In the genomic region with DNA sequence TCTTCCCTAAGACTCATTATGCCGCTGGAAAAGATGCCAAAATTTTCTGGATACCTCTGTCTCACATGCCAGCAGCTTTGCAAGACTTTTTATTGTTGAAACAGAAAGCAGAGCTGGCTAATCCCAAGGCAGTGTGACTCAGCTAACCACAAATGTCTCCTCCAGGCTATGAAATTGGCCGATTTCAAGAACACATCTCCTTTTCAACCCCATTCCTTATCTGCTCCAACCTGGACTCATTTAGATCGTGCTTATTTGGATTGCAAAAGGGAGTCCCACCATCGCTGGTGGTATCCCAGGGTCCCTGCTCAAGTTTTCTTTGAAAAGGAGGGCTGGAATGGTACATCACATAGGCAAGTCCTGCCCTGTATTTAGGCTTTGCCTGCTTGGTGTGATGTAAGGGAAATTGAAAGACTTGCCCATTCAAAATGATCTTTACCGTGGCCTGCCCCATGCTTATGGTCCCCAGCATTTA, we compare ENCODE assay signal across 10 cellular contexts. TPM values are rescaled to one million over a fixed set of nuclear protein-coding genes. Genes with fewer than 3 reads are reported as not detected.
A peak's percentile ranks its signal among the peaks of the same experiment; 100 is the strongest.
DNase-seq lines count a peak whose midpoint lies in the region; ATAC-seq and TF ChIP-seq lines count a peak whose summit lies in the region.
"Had no signal": no experiment of that assay in that cellular context is flagged by ENCODE, and none has a peak within 500 bp of the region (broad histone marks: within the 10 kb centered on the region; RNA-seq: fewer than 3 reads in every experiment).

No MANE protein-coding gene starts in this region.

- H3K9me3 Mint-ChIP-seq in activated T-cell treated with anti-CD3 and anti-CD28 coated beads, Interleukin-2, amount 50 U/mL, for 4 hours = no peaks in the 10 kb centered on the region
- H3K9me3 Mint-ChIP-seq in naive thymus-derived CD8-positive, alpha-beta T cell = no peaks in the 10 kb centered on the region

- H3K27ac ChIP-seq in PC-3 (ENCODE audit: low read length) = peak overlapping the region; percentile 60

- no peak overlapping the region for H2AFZ ChIP-seq in PC-3 (ENCODE audit: low read length)

- H3K4me1 Mint-ChIP-seq in activated T-cell treated with anti-CD3 and anti-CD28 coated beads, Interleukin-2, amount 50 U/mL, for 4 hours (ENCODE audit: low read depth) = peaks cover 10% of the 10 kb centered on the region
- peaks cover 2 to 16% (median 5%) of the 10 kb centered on the region in 4 donors for H3K4me1 Mint-ChIP-seq in naive thymus-derived CD8-positive, alpha-beta T cell

- peaks cover 42% of the 10 kb centered on the region for H3K4me1 ChIP-seq in PC-3 (ENCODE audit: insufficient read depth, low read length)

- H3F3A ChIP-seq in PC-3 (ENCODE audit: low read length, unreplicated experiment) = peaks cover 4% of the 10 kb centered on the region

- H3K27me3 Mint-ChIP-seq in activated T-cell treated with anti-CD3 and anti-CD28 coated beads, Interleukin-2, amount 50 U/mL, for 4 hours (ENCODE audit: low read depth) = no peaks in the 10 kb centered on the region
- H3K27me3 Mint-ChIP-seq in naive thymus-derived CD8-positive, alpha-beta T cell = peaks cover 0 to 8% (median 3%) of the 10 kb centered on the region in 5 donors

- CTCF ChIA-PET in PC-3 (lab: Charles Lee) = interaction anchor here (0.6 kb wide), 1 partner anchor 35 kb away, joined by 3 read pairs; no protein-coding TSS in a partner anchor

- no peaks in the 10 kb centered on the region for H3K79me2 ChIP-seq in PC-3 (ENCODE audit: low read length)

- POLR2A ChIA-PET in PC-3 (lab: Charles Lee; ENCODE audit: unreplicated experiment) = interaction anchor here (0.5 to 0.6 kb wide), 2 partner anchors 57 to 167 kb away, joined by 3 read pairs; no protein-coding TSS in a partner anchor
- POLR2A ChIA-PET in naive thymus-derived CD8-positive, alpha-beta T cell (lab: Charles Lee) = no interaction called here

- no peaks in the 10 kb centered on the region for H3K27me3 ChIP-seq in PC-3 (ENCODE audit: low read length)

- peak overlapping the region; percentile 78 for H3K4me2 ChIP-seq in PC-3 (ENCODE audit: low read length)

- no peaks in the 10 kb centered on the region for H3K36me3 Mint-ChIP-seq in activated T-cell treated with anti-CD3 and anti-CD28 coated beads, Interleukin-2, amount 50 U/mL, for 4 hours (ENCODE audit: insufficient read depth)
- H3K36me3 Mint-ChIP-seq in naive thymus-derived CD8-positive, alpha-beta T cell = peaks cover 0 to 2% (median 0%) of the 10 kb centered on the region in 3 donors

- TF ChIP-seq CTCF in PC-3 (conservative IDR thresholded peaks at IDR 0.05; ENCODE audit: low read depth, low read length) (no peak), epithelial cell of esophagus (IDR thresholded peaks at IDR 0.05; ENCODE audit: insufficient read depth, low read depth, low read length, missing control alignments) (no peak)

- no peak for DNase-seq in activated T-cell treated with anti-CD3 and anti-CD28 coated beads, Interleukin-2, amount 50 U/mL, for 4 hours
- no peak for DNase-seq in activated T-cell treated with anti-CD3 and anti-CD28 coated beads, Interleukin-2, amount 50 U/mL, for 1 hour
- DNase-seq in PC-3 = peak; percentile 99
- DNase-seq in epithelial cell of esophagus (ENCODE audit: low read depth) = peak; percentile 97
- no peak for DNase-seq in stimulated activated naive CD8-positive, alpha-beta T cell treated with anti-CD3 and anti-CD28 coated beads, Interleukin-15, Interleukin-2, amounts not matched to agents 100 U/mL and 50 U/mL, for 24 hours
- DNase-seq in NCI-H2107 treated with DMSO at 0.1 percent for 48 hours (lab: John Stamatoyannopoulos, UW; ENCODE audit: unreplicated experiment) = no peak
- DNase-seq in naive thymus-derived CD8-positive, alpha-beta T cell = no peak
- no peak for DNase-seq in germinal center (ENCODE audit: low spot score)
- DNase-seq: activated naive CD4-positive, alpha-beta T cell treated with Interleukin-2 at 50 U/mL for 16 hours had no signal

- H3K9me3 ChIP-seq in PC-3 (ENCODE audit: low read length) = no peaks in the 10 kb centered on the region

- H3K9ac ChIP-seq in PC-3 (ENCODE audit: low read length) = no peak overlapping the region

- H4K20me1 ChIP-seq in PC-3 (ENCODE audit: low read length) = no peaks in the 10 kb centered on the region

- H3K4me3 Mint-ChIP-seq in activated T-cell treated with anti-CD3 and anti-CD28 coated beads, Interleukin-2, amount 50 U/mL, for 4 hours = no peak overlapping the region
- H3K4me3 Mint-ChIP-seq in naive thymus-derived CD8-positive, alpha-beta T cell = no peak overlapping the region

- H3K27ac Mint-ChIP-seq in naive thymus-derived CD8-positive, alpha-beta T cell = no peak overlapping the region

- no TSS peak for BruUV-seq in PC-3 (replicated peaks; lab: Mats Ljungman, UMichigan)

- H3K4me3 ChIP-seq in PC-3 (ENCODE audit: low read length) (peak overlapping the region; percentile 25; the same call in 1 of the 2 replicates), epithelial cell of esophagus (ENCODE audit: low read length) (no peak overlapping the region)

- H3K36me3 ChIP-seq in PC-3 (ENCODE audit: low read depth, low read length) = no peaks in the 10 kb centered on the region

- H3K9me2 ChIP-seq in PC-3 (replicated peaks; ENCODE audit: low read length) = no peaks in the 10 kb centered on the region

- intact Hi-C loops in PC-3 (cut with micrococcal nuclease) = loop anchor here (2.0 kb wide), 3 partner anchors 61 to 127 kb away; no protein-coding TSS in a partner anchor

- ATAC-seq in activated T-cell treated with anti-CD3 and anti-CD28 coated beads, Interleukin-2, amount 50 U/mL, for 4 hours = peak; percentile 55 to 75
- peak; percentile 93 for ATAC-seq in PC-3
- ATAC-seq in stimulated activated naive CD8-positive, alpha-beta T cell treated with anti-CD3 and anti-CD28 coated beads, Interleukin-15, Interleukin-2, amounts not matched to agents 100 U/mL and 50 U/mL, for 24 hours = peak; percentile 67
- no peak for ATAC-seq in naive thymus-derived CD8-positive, alpha-beta T cell

RNA-seq across cellular contexts. Expression of a gene that starts 26.3 kb away (rescaled TPM):
- total RNA-seq in activated T-cell treated with anti-CD3 and anti-CD28 coated beads, Interleukin-2, amount 50 U/mL, for 4 hours = 1 to 10 TPM; 3.6 to 4.6 (median 3.9) TPM
- 0.22 TPM in 1 of 2 replicates, not detected in the other for total RNA-seq in PC-3 (2014; rRNA removed)
- not detected for total RNA-seq in naive thymus-derived CD8-positive, alpha-beta T cell
- not detected for polyA plus RNA-seq in naive thymus-derived CD8-positive, alpha-beta T cell
- polyA plus RNA-seq: neural cell had no signal

Comparison
In these comparisons a context has a peak if more than half of its experiments do, and no peak if none do; other contexts are left out.
1. ATAC-seq: peak in activated T-cell treated with anti-CD3 and anti-CD28 coated beads, Interleukin-2, amount 50 U/mL, for 4 hours (2 of 2), PC-3 (single experiment) and stimulated activated naive CD8-positive, alpha-beta T cell treated with anti-CD3 and anti-CD28 coated beads, Interleukin-15, Interleukin-2, amounts not matched to agents 100 U/mL and 50 U/mL, for 24 hours (single experiment); none in naive thymus-derived CD8-positive, alpha-beta T cell (0 of 2).
2. DNase-seq: peak in PC-3 (single experiment) and epithelial cell of esophagus (single experiment); none in activated T-cell treated with anti-CD3 and anti-CD28 coated beads, Interleukin-2, amount 50 U/mL, for 4 hours (single experiment), activated T-cell treated with anti-CD3 and anti-CD28 coated beads, Interleukin-2, amount 50 U/mL, for 1 hour (single experiment), stimulated activated naive CD8-positive, alpha-beta T cell treated with anti-CD3 and anti-CD28 coated beads, Interleukin-15, Interleukin-2, amounts not matched to agents 100 U/mL and 50 U/mL, for 24 hours (single experiment), NCI-H2107 treated with DMSO at 0.1 percent for 48 hours (single experiment), naive thymus-derived CD8-positive, alpha-beta T cell (0 of 10) and germinal center (single experiment).